In the genomic region with DNA sequence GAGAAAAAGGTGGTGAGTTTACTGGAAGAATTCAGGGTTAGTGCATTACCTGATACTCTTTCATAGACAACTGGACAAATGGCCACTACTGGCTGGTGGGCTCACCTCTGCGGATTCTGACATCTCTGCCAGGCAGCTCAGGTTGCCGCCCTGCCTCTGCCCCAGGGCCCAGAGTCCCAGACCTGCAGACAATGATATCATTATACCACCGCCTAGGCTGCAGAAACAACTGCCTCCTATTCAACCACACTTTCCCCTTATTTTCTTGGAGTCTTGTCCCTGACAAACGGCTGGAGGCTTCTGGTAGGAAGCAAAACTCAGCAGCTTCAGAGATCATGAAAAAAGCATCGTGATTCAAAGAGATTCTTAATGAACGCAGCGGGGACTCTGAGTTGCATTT, we compare ENCODE assay signal across 22 cellular contexts. TPM values are rescaled to one million over a fixed set of nuclear protein-coding genes. Genes with fewer than 3 reads are reported as not detected.
A peak's percentile ranks its signal among the peaks of the same experiment; 100 is the strongest.
DNase-seq lines count a peak whose midpoint lies in the region; ATAC-seq and TF ChIP-seq lines count a peak whose summit lies in the region.
"Had no signal": no experiment of that assay in that cellular context is flagged by ENCODE, and none has a peak within 500 bp of the region (broad histone marks: within the 10 kb centered on the region; RNA-seq: fewer than 3 reads in every experiment).

No MANE protein-coding gene starts in this region.

- H3K36me3 Mint-ChIP-seq in type B pancreatic cell = no peaks in the 10 kb centered on the region
- H3K36me3 Mint-ChIP-seq: CD14-positive monocyte, IgD-negative memory B cell had no signal

- no peaks in the 10 kb centered on the region for H3K27me3 Mint-ChIP-seq in type B pancreatic cell
- H3K27me3 Mint-ChIP-seq: IgD-negative memory B cell had no signal

- H3K9ac ChIP-seq in mammary epithelial cell (ENCODE audit: insufficient read depth, low read length) = no peak overlapping the region
- H3K9ac ChIP-seq: GM23248 had no signal

- BruUV-seq in mammary epithelial cell (replicated peaks; lab: Mats Ljungman, UMichigan) = no TSS peak

- H3K27ac ChIP-seq in mammary epithelial cell (ENCODE audit: insufficient read depth, low read depth, low read length) = peak overlapping the region; percentile 36
- H3K27ac ChIP-seq in breast epithelium = no peak overlapping the region
- peak overlapping the region; percentile 46 for H3K27ac ChIP-seq in layer of hippocampus (ENCODE audit: low read depth, low read length)
- H3K27ac ChIP-seq in psoas muscle = peak overlapping the region; percentile 39
- H3K27ac ChIP-seq: 22Rv1, GM23248 had no signal

- H2AFZ ChIP-seq in mammary epithelial cell (ENCODE audit: low read depth, low read length) = peak overlapping the region; percentile 72
- H2AFZ ChIP-seq: GM23248 had no signal

- H3K4me1 Mint-ChIP-seq in type B pancreatic cell (ENCODE audit: unreplicated experiment) = peaks cover 27% of the 10 kb centered on the region
- H3K4me1 Mint-ChIP-seq: IgD-negative memory B cell had no signal

- peak overlapping the region; percentile 35 for H3K4me2 ChIP-seq in mammary epithelial cell (ENCODE audit: insufficient read depth, low read depth, low read length)

- H3K27ac Mint-ChIP-seq in type B pancreatic cell = no peak overlapping the region
- H3K27ac Mint-ChIP-seq: IgD-negative memory B cell had no signal

- TF ChIP-seq POLR2A in breast epithelium (IDR thresholded peaks at IDR 0.05) = no peak

- CTCF ChIA-PET in mammary epithelial cell (lab: Charles Lee; ENCODE audit: low non-redundant PET) = no interaction called here

- H3K9me3 Mint-ChIP-seq in type B pancreatic cell = no peaks in the 10 kb centered on the region
- H3K9me3 Mint-ChIP-seq: CD14-positive monocyte, IgD-negative memory B cell had no signal

- H3K36me3 ChIP-seq in mammary epithelial cell (ENCODE audit: insufficient read depth, low read length) (no peaks in the 10 kb centered on the region), breast epithelium (no peaks in the 10 kb centered on the region), psoas muscle (ENCODE audit: insufficient read depth in 1 of 2, low read depth in 1 of 2) (no peaks in the 10 kb centered on the region)

- H3K4me3 ChIP-seq in mammary epithelial cell (replicated peaks in 1 of 3; ENCODE audit: insufficient read depth in 1 of 3, low read depth in 2 of 3, low read length in 3 of 3) = no peak overlapping the region
- no peak overlapping the region for H3K4me3 ChIP-seq in breast epithelium
- no peak overlapping the region for H3K4me3 ChIP-seq in psoas muscle
- H3K4me3 ChIP-seq: GM23248 had no signal

- no peaks in the 10 kb centered on the region for H4K20me1 ChIP-seq in mammary epithelial cell (ENCODE audit: insufficient read depth, low read length)

- H3K9me3 ChIP-seq in mammary epithelial cell (replicated peaks; ENCODE audit: insufficient read depth, low read length) = no peaks in the 10 kb centered on the region
- no peaks in the 10 kb centered on the region for H3K9me3 ChIP-seq in breast epithelium
- H3K9me3 ChIP-seq in psoas muscle = no peaks in the 10 kb centered on the region
- H3K9me3 ChIP-seq: Caco-2 had no signal

- no peaks in the 10 kb centered on the region for H3K27me3 ChIP-seq in mammary epithelial cell (ENCODE audit: insufficient read depth, low read length)
- no peaks in the 10 kb centered on the region for H3K27me3 ChIP-seq in breast epithelium
- H3K27me3 ChIP-seq in layer of hippocampus (ENCODE audit: control insufficient read depth, insufficient read depth, low read length) = no peaks in the 10 kb centered on the region
- H3K27me3 ChIP-seq in psoas muscle (ENCODE audit: insufficient read depth in 3 of 3, low read length in 2 of 3) = no peaks in the 10 kb centered on the region

- dilution Hi-C loops in mammary epithelial cell (cut with HindIII; ENCODE audit: low sequenced_read_pairs) = no loop called here

- ATAC-seq in psoas muscle = peak; percentile 37 to 55 (median 44)
- ATAC-seq in HG03565 (IDR thresholded peaks at IDR 0.05; ENCODE audit: unreplicated experiment) = no peak

- DNase-seq in mammary epithelial cell (peak; percentile 61), breast epithelium (ENCODE audit: low spot score in 2 of 2) (no peak), NCI-H526 treated with DMSO at 0.1 percent for 48 hours (lab: John Stamatoyannopoulos, UW) (peak; percentile 14), psoas muscle (no peak), type B pancreatic cell (ENCODE audit: extremely low spot score, unreplicated experiment) (no peak), cortex of kidney (lab: John Stamatoyannopoulos, UW) (no peak)
- DNase-seq: Caco-2, DMS153, GF-D8, HCEC 1CT, Karpas-422, NCI-H1048, NCI-H1436, NCI-H2029, NCI-H2171, RPMI8226 had no signal

- H3K4me3 Mint-ChIP-seq in type B pancreatic cell = no peak overlapping the region
- H3K4me3 Mint-ChIP-seq: CD14-positive monocyte, IgD-negative memory B cell had no signal

- no peak for TF ChIP-seq CTCF in mammary epithelial cell (conservative IDR thresholded peaks at IDR 0.05 in 1 of 2, IDR thresholded peaks at IDR 0.05 in 1 of 2; ENCODE audit: extremely low read depth in 1 of 2, insufficient read depth in 1 of 2, low read depth in 1 of 2, low read length in 2 of 2)
- TF ChIP-seq CTCF in breast epithelium (IDR thresholded peaks at IDR 0.05) = no peak
- TF ChIP-seq CTCF in psoas muscle (IDR thresholded peaks at IDR 0.05) = no peak
- TF ChIP-seq CTCF in type B pancreatic cell (conservative IDR thresholded peaks at IDR 0.05) = no peak

- no peaks in the 10 kb centered on the region for H3K79me2 ChIP-seq in mammary epithelial cell (ENCODE audit: insufficient read depth, low read length)

- in situ Hi-C loops in mammary epithelial cell (cut with MboI; ENCODE audit: low sequenced_read_pairs in 2 of 2) = no loop called here

- WGBS in mammary epithelial cell (ENCODE audit: low coverage, missing lambda C conversion rate) = 9% methylated on average over 6 of the region's 7 CpGs
- WGBS in psoas muscle, 3 donors = 52 to 71% (median 62%) methylated on average over 7 of the region's 7 CpGs

- intact Hi-C loops in mammary epithelial cell (cut with micrococcal nuclease) (no loop called here), breast epithelium (cut with DNase I; ENCODE audit: low total_unique reads) (no loop called here), psoas muscle (cut with DNase I) (no loop called here)

- peaks cover 16% of the 10 kb centered on the region for H3K4me1 ChIP-seq in mammary epithelial cell (ENCODE audit: insufficient read depth, low read length)
- no peaks in the 10 kb centered on the region for H3K4me1 ChIP-seq in breast epithelium
- H3K4me1 ChIP-seq in psoas muscle = peaks cover 20% of the 10 kb centered on the region
- H3K4me1 ChIP-seq: Caco-2 had no signal

RNA-seq across cellular contexts. Expression of a gene that starts 37.0 kb away (rescaled TPM):
- total RNA-seq in mammary epithelial cell (100 to 1,000 TPM in 1 of 2 donors, 10 to 100 TPM in 1; 75.3 to 109 TPM), breast epithelium (100 to 1,000 TPM in 1 of 3 donors, 10 to 100 TPM in 2; 60.3 to 108 (median 84.9) TPM), psoas muscle (100 to 1,000 TPM in 1 of 4 donors, 10 to 100 TPM in 3; 73.4 to 116 (median 87.8) TPM), type B pancreatic cell (ENCODE audit: low replicate concordance) (181 and 202 TPM in 2 replicates)
- polyA plus RNA-seq in mammary epithelial cell (63.4 TPM), psoas muscle (10 to 100 TPM; 53.6 to 63.6 (median 56.4) TPM)
- 33.1 TPM for polyA minus RNA-seq in mammary epithelial cell

Comparison
In these comparisons a context has a peak if more than half of its experiments do, and no peak if none do; other contexts are left out.
1. DNase-seq: peak in mammary epithelial cell (single experiment) and NCI-H526 treated with DMSO at 0.1 percent for 48 hours (single experiment); none in breast epithelium (0 of 2), psoas muscle (0 of 2), type B pancreatic cell (single experiment) and cortex of kidney (single experiment).
2. H3K27ac ChIP-seq: peak in mammary epithelial cell (single experiment), layer of hippocampus (single experiment) and psoas muscle (single experiment); none in breast epithelium (0 of 2).